Comparison of ENCODE assay signal across 8 cellular contexts in the genomic region with DNA sequence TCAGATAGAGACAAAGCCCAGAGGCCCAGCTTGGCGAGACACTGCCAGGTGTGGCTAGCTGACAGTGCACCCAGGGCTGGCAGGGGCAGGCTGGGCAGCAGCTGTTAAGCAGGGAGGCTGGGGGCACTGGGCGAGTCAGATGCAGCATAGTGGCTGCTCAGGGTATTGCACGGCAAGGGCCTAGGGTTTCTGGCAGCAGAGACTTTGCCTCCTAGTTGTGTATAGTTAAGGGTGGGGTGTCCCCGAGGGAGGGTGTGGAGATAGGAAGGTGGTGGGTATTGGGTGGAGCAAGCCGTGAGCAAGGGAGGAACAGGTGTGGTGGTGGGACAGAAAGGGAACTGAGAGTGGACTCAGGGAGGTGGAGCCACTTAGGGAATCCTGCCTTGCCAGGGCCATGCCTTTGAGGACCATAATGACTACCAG.
DNase-seq lines count a peak whose midpoint lies in the region; ATAC-seq and TF ChIP-seq lines count a peak whose summit lies in the region.

No MANE protein-coding gene starts in this region.

- no peak overlapping the region for H3K27ac ChIP-seq in PC-3 (ENCODE audit: low read length)

- CTCF ChIA-PET in PC-3 (lab: Charles Lee) = no interaction called here

- intact Hi-C loops in PC-3 (cut with micrococcal nuclease) = no loop called here

- H3K9me3 ChIP-seq in BE2C (no peaks in the 10 kb centered on the region), PC-3 (ENCODE audit: low read length) (no peaks in the 10 kb centered on the region)

- no peak overlapping the region for H3K4me3 ChIP-seq in BE2C (ENCODE audit: low read depth, low read length)
- H3K4me3 ChIP-seq in PC-3 (ENCODE audit: low read length) = no peak overlapping the region

- DNase-seq in BE2C (no peak), PC-3 (no peak), iPS-NIHi11 (ENCODE audit: low spot score) (peak; percentile 79), pons (ENCODE audit: low spot score) (no peak), AG08395 (ENCODE audit: low spot score) (no peak), NCI-H1092 (lab: John Stamatoyannopoulos, UW) (no peak)

- H3K36me3 ChIP-seq in BE2C (no peaks in the 10 kb centered on the region), PC-3 (ENCODE audit: low read depth, low read length) (no peaks in the 10 kb centered on the region)

- BruUV-seq in PC-3 (replicated peaks; lab: Mats Ljungman, UMichigan) = no TSS peak

- H3K4me1 ChIP-seq in BE2C (peaks cover 30% of the 10 kb centered on the region), PC-3 (ENCODE audit: insufficient read depth, low read length) (no peaks in the 10 kb centered on the region; the same call in 1 of the 2 replicates)

- H3K27me3 ChIP-seq in BE2C (no peaks in the 10 kb centered on the region), PC-3 (ENCODE audit: low read length) (no peaks in the 10 kb centered on the region)

- no peak overlapping the region for H3K9ac ChIP-seq in PC-3 (ENCODE audit: low read length)

- TF ChIP-seq CTCF in BE2C (IDR thresholded peaks at IDR 0.05; ENCODE audit: low read depth, low read length) = peak; percentile 40; the same call in 1 of the 2 replicates
- TF ChIP-seq CTCF in PC-3 (conservative IDR thresholded peaks at IDR 0.05; ENCODE audit: low read depth, low read length) = peak; percentile 37; the same call in 1 of the 2 replicates

- ATAC-seq in GM18907 (IDR thresholded peaks at IDR 0.05; ENCODE audit: unreplicated experiment) (peak; percentile 56), PC-3 (no peak; the same call in 1 of the 2 replicates), GM18873 (IDR thresholded peaks at IDR 0.05; ENCODE audit: low FRiP score, unreplicated experiment) (no peak)

- no peaks in the 10 kb centered on the region for H3K79me2 ChIP-seq in PC-3 (ENCODE audit: low read length)

- H2AFZ ChIP-seq in PC-3 (ENCODE audit: low read length) = no peak overlapping the region

- no peak overlapping the region for H3K4me2 ChIP-seq in PC-3 (ENCODE audit: low read length)

- no peaks in the 10 kb centered on the region for H3F3A ChIP-seq in PC-3 (ENCODE audit: low read length, unreplicated experiment)

- no peaks in the 10 kb centered on the region for H4K20me1 ChIP-seq in PC-3 (ENCODE audit: low read length)

- no peaks in the 10 kb centered on the region for H3K9me2 ChIP-seq in PC-3 (replicated peaks; ENCODE audit: low read length)

- POLR2A ChIA-PET in PC-3 (lab: Charles Lee; ENCODE audit: unreplicated experiment) = no interaction called here
